10 cellular contexts compared by ENCODE assay signal in the genomic region with DNA sequence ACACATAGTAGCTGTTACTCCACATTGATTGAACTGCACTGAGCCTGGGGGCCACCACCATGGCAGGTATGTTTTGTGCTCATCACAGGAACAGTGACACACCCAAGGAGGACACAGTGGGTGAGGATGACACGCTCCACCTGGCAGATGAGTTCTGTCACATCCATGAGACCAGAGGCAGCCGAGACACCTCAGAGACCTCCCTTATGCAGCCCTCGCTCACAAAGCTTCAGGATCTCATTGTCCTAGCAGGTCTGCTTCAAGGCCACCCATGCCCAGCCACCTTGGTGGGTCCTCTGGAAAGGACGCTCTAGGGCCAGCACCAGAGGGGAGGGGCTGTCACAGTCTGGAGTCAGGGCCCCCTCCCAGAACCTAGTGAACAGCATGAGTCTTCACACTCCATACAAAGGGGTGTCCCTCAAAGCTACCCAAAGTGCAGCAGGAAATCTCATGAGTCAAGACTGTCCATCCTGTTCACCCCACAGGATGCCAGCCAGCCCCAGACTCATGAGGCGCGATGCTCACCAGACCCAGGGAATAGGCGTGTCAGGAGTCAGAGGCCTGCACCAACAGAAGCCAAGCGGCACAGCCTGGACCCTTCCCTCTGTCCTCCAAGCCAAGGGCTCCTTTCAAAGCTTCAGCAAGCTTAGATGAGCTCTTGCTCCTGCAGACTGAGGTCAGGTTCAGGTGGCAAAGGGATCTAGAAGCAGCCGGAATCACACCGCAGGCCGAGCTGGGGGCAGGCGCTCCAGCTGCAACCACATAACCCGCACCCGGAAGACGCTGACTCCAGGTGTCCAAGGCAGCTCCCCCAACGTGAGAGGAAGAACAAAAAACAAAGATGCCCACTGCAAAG. TPM values are rescaled to one million over a fixed set of nuclear protein-coding genes. Genes with fewer than 3 reads are reported as not detected.
A peak's percentile ranks its signal among the peaks of the same experiment; 100 is the strongest.
DNase-seq lines count a peak whose midpoint lies in the region; ATAC-seq and TF ChIP-seq lines count a peak whose summit lies in the region.
"Had no signal": no experiment of that assay in that cellular context is flagged by ENCODE, and none has a peak within 500 bp of the region (broad histone marks: within the 10 kb centered on the region; RNA-seq: fewer than 3 reads in every experiment).

No MANE protein-coding gene starts in this region.

- CTCF ChIA-PET in Calu3 (lab: Charles Lee), result no interaction called here

- peaks cover 6% of the 10 kb centered on the region for H3K36me3 Mint-ChIP-seq in natural killer cell treated with Interleukin-12 subunit alpha and Interleukin-12 subunit beta and Interleukin-15 and Interleukin-18, amount 100 ng/mL, for 72 hours
- H3K36me3 Mint-ChIP-seq in Calu3 (ENCODE audit: insufficient read depth, unreplicated experiment), result no peaks in the 10 kb centered on the region

- H3K4me1 Mint-ChIP-seq in natural killer cell treated with Interleukin-12 subunit alpha and Interleukin-12 subunit beta and Interleukin-15 and Interleukin-18, amount 100 ng/mL, for 72 hours (ENCODE audit: low read depth in 2 of 2), result peaks cover 70 to 72% of the 10 kb centered on the region in 2 donors
- H3K4me1 Mint-ChIP-seq in Calu3 (ENCODE audit: low read depth, unreplicated experiment), result peaks cover 8% of the 10 kb centered on the region

- H3K27ac ChIP-seq in adrenal gland (peak overlapping the region in 3 of 5 donors; percentile 82 to 95 (median 91)), uterus (peak overlapping the region; percentile 88 to 92)

- no peaks in the 10 kb centered on the region for H3K27me3 Mint-ChIP-seq in natural killer cell treated with Interleukin-12 subunit alpha and Interleukin-12 subunit beta and Interleukin-15 and Interleukin-18, amount 100 ng/mL, for 72 hours
- no peaks in the 10 kb centered on the region for H3K27me3 Mint-ChIP-seq in Calu3 (ENCODE audit: unreplicated experiment)

- no TSS peak for BruUV-seq in Calu3 (replicated peaks; lab: Mats Ljungman, UMichigan)

- H3K9me3 ChIP-seq in adrenal gland (replicated peaks in 1 of 3), result no peaks in the 10 kb centered on the region
- H3K9me3 ChIP-seq in uterus, result no peaks in the 10 kb centered on the region

- peak; percentile 58 to 78 for ATAC-seq in natural killer cell treated with Interleukin-12 subunit alpha and Interleukin-12 subunit beta and Interleukin-15 and Interleukin-18, amount 100 ng/mL, for 72 hours
- ATAC-seq in GM18511 (IDR thresholded peaks at IDR 0.05; ENCODE audit: unreplicated experiment), result no peak
- ATAC-seq: HCT116 had no signal

- peak overlapping the region; percentile 81 for H3K27ac Mint-ChIP-seq in natural killer cell treated with Interleukin-12 subunit alpha and Interleukin-12 subunit beta and Interleukin-15 and Interleukin-18, amount 100 ng/mL, for 72 hours
- no peak overlapping the region for H3K27ac Mint-ChIP-seq in Calu3 (ENCODE audit: unreplicated experiment)

- H3K27me3 ChIP-seq in adrenal gland (no peaks in the 10 kb centered on the region), uterus (no peaks in the 10 kb centered on the region)

- intact Hi-C loops in adrenal gland (cut with DNase I), result loop anchor here (5.0 to 10.0 kb wide), 3 partner anchors 32 to 107 kb away; no protein-coding TSS in a partner anchor
- intact Hi-C loops in uterus (cut with DNase I; ENCODE audit: low total_unique reads), result loop anchor here (5.0 kb wide), 1 partner anchor 192 kb away; no protein-coding TSS in a partner anchor
- intact Hi-C loops in Calu3 (cut with micrococcal nuclease; ENCODE audit: unreplicated experiment), result no loop called here

- 91 to 99% (median 91%) methylated on average over 14 to 16 of the region's 16 CpGs for WGBS in adrenal gland, 4 donors

- TF ChIP-seq CTCF in adrenal gland (IDR thresholded peaks at IDR 0.05) (no peak), uterus (IDR thresholded peaks at IDR 0.05) (no peak), Calu3 (IDR thresholded peaks at IDR 0.05; ENCODE audit: unreplicated experiment) (no peak)

- no peaks in the 10 kb centered on the region for H3K9me3 Mint-ChIP-seq in natural killer cell treated with Interleukin-12 subunit alpha and Interleukin-12 subunit beta and Interleukin-15 and Interleukin-18, amount 100 ng/mL, for 72 hours
- H3K9me3 Mint-ChIP-seq in Calu3 (ENCODE audit: low read depth, unreplicated experiment), result no peaks in the 10 kb centered on the region

- peak overlapping the region; percentile 64 for H3K4me3 Mint-ChIP-seq in natural killer cell treated with Interleukin-12 subunit alpha and Interleukin-12 subunit beta and Interleukin-15 and Interleukin-18, amount 100 ng/mL, for 72 hours
- no peak overlapping the region for H3K4me3 Mint-ChIP-seq in Calu3 (ENCODE audit: low read depth, unreplicated experiment)

- no peak overlapping the region for H3K4me3 ChIP-seq in adrenal gland
- H3K4me3 ChIP-seq in uterus, result no peak overlapping the region

- H3K36me3 ChIP-seq in adrenal gland (replicated peaks in 1 of 2), result no peaks in the 10 kb centered on the region
- no peaks in the 10 kb centered on the region for H3K36me3 ChIP-seq in uterus

- TF ChIP-seq POLR2A in adrenal gland (IDR thresholded peaks at IDR 0.05) (no peak), uterus (IDR thresholded peaks at IDR 0.05) (no peak)

- H3K4me1 ChIP-seq in adrenal gland (replicated peaks in 1 of 2) (peaks cover 79 to 98% of the 10 kb centered on the region in 2 donors), uterus (peaks cover 20 to 57% of the 10 kb centered on the region in 2 donors)

- peak; percentile 40 for DNase-seq in stimulated activated CD4-positive, alpha-beta T cell treated with anti-CD3 and anti-CD28 coated beads, Interleukin-15, amount 100 ng/mL, for 24 hours
- no peak for DNase-seq in stimulated activated CD4-positive, alpha-beta T cell treated with anti-CD3 and anti-CD28 coated beads, Interleukin-2, amount 100 ng/mL, for 48 hours
- peak in 2 of 7 donors; percentile 25 to 47 for DNase-seq in adrenal gland
- DNase-seq in natural killer cell treated with Interleukin-12 subunit alpha and Interleukin-12 subunit beta and Interleukin-15 and Interleukin-18, amount 100 ng/mL, for 72 hours (ENCODE audit: low spot score), result no peak
- DNase-seq in uterus, result peak in 1 of 2 donors; percentile 19
- no peak for DNase-seq in Calu3
- no peak for DNase-seq in NCI-H1417 (lab: John Stamatoyannopoulos, UW)
- DNase-seq: stimulated activated CD4-positive, alpha-beta T cell treated with anti-CD3 and anti-CD28 coated beads, Interleukin-4, amount 100 ng/mL, for 4 hours had no signal

RNA-seq across cellular contexts. Expression of a gene that starts 9.6 kb away (rescaled TPM):
- total RNA-seq in adrenal gland, result 10 to 100 TPM; 37.7 to 90.9 (median 82.3) TPM
- 10 to 100 TPM; 15.1 to 56.7 (median 17.8) TPM for polyA plus RNA-seq in adrenal gland
- total RNA-seq in natural killer cell treated with Interleukin-12 subunit alpha and Interleukin-12 subunit beta and Interleukin-15 and Interleukin-18, amount 100 ng/mL, for 72 hours, result 10 to 100 TPM; 16.6 to 21.8 TPM
- total RNA-seq in uterus, result 10 to 100 TPM; 10.9 to 94.3 (median 67.8) TPM
- total RNA-seq in Calu3 (2022), result 11.2 and 12.5 TPM in 2 replicates

RNA-seq across cellular contexts. Expression of a gene that starts 57.1 kb away (rescaled TPM):
- 10 to 100 TPM in 7 of 8 donors, 1 to 10 TPM in 1; 2.7 to 20.1 (median 15.6) TPM for total RNA-seq in adrenal gland
- polyA plus RNA-seq in adrenal gland, result 10 to 100 TPM; 16.5 to 24.5 (median 17.8) TPM
- total RNA-seq in natural killer cell treated with Interleukin-12 subunit alpha and Interleukin-12 subunit beta and Interleukin-15 and Interleukin-18, amount 100 ng/mL, for 72 hours, result 10 to 100 TPM; 18.4 to 24.4 TPM
- total RNA-seq in uterus, result 10 to 100 TPM; 17.9 to 60.6 (median 40.7) TPM
- 13.0 and 13.2 TPM in 2 replicates for total RNA-seq in Calu3 (2022)
